Comparison of ENCODE assay signal across 23 cellular contexts in genomic region chr1:55988963-55989452, GRCh38.
"Had no signal": no experiment of that assay in that cellular context is flagged by ENCODE, and none has a peak within 500 bp of the region (broad histone marks: within the 10 kb centered on the region; RNA-seq: fewer than 3 reads in every experiment).

No MANE protein-coding gene starts in this region.

- H3K36me3 Mint-ChIP-seq: activated naive CD4-positive, alpha-beta T cell treated with anti-CD3 and anti-CD28 coated beads, Interleukin-2, amount 10 ng/mL, durations not matched to agents 7 days and 5 days; activated naive CD8-positive, alpha-beta T cell treated with anti-CD3 and anti-CD28 coated beads for 36 hours had no signal

- DNase-seq: activated CD4-positive, alpha-beta memory T cell treated with anti-CD3 and anti-CD28 coated beads, Interleukin-2, amount 10 ng/mL, durations not matched to agents 7 days and 5 days; activated CD4-positive, alpha-beta T cell treated with anti-CD3 and anti-CD28 coated beads for 36 hours; activated CD4-positive, alpha-beta T cell treated with anti-CD3 and anti-CD28 coated beads, Interleukin-2, amount 50 U/mL, for 1 hour; activated gamma-delta T cell treated with Interleukin-2 at 50 U/mL for 16 hours; activated naive CD4-positive, alpha-beta T cell treated with anti-CD3 and anti-CD28 coated beads, Interleukin-2, amount 10 ng/mL, durations not matched to agents 7 days and 5 days; activated naive CD8-positive, alpha-beta T cell treated with anti-CD3 and anti-CD28 coated beads for 36 hours; activated T-cell treated with anti-CD3 and anti-CD28 coated beads for 4 hours; activated T-cell treated with anti-CD3 and anti-CD28 coated beads, Interleukin-2, amount 50 U/mL, for 72 hours; anterior cingulate cortex; KBM-7; MV-4-11; NCI-H1092 treated with DMSO at 0.1 percent for 48 hours; NCI-H1436; NCI-H1694 treated with DMSO at 0.1 percent for 48 hours; NCI-H2029 treated with DMSO at 0.1 percent for 48 hours; NCI-H510A treated with DMSO at 0.1 percent for 48 hours; PC-3; SHP77; T-helper 17 cell; T-helper 9 cell; WERI-Rb-1 had no signal

- H3K27me3 Mint-ChIP-seq: activated CD4-positive, alpha-beta memory T cell treated with anti-CD3 and anti-CD28 coated beads, Interleukin-2, amount 10 ng/mL, durations not matched to agents 7 days and 5 days; activated CD4-positive, alpha-beta T cell treated with anti-CD3 and anti-CD28 coated beads for 36 hours; activated naive CD4-positive, alpha-beta T cell treated with anti-CD3 and anti-CD28 coated beads, Interleukin-2, amount 10 ng/mL, durations not matched to agents 7 days and 5 days had no signal

- H3K4me3 ChIP-seq: SJSA1 had no signal

- H3K4me3 Mint-ChIP-seq: activated CD4-positive, alpha-beta memory T cell treated with anti-CD3 and anti-CD28 coated beads, Interleukin-2, amount 10 ng/mL, durations not matched to agents 7 days and 5 days; activated CD4-positive, alpha-beta T cell treated with anti-CD3 and anti-CD28 coated beads for 36 hours; activated naive CD4-positive, alpha-beta T cell treated with anti-CD3 and anti-CD28 coated beads, Interleukin-2, amount 10 ng/mL, durations not matched to agents 7 days and 5 days; activated naive CD8-positive, alpha-beta T cell treated with anti-CD3 and anti-CD28 coated beads for 36 hours; activated T-cell treated with anti-CD3 and anti-CD28 coated beads, Interleukin-2, amount 50 U/mL, for 72 hours; T-helper 17 cell had no signal

- H3K9me3 Mint-ChIP-seq: activated naive CD4-positive, alpha-beta T cell treated with anti-CD3 and anti-CD28 coated beads, Interleukin-2, amount 10 ng/mL, durations not matched to agents 7 days and 5 days; activated naive CD8-positive, alpha-beta T cell treated with anti-CD3 and anti-CD28 coated beads for 36 hours; activated T-helper 2 cell treated with anti-CD3 and anti-CD28 coated beads, Interferon-gamma antibody, Interleukin-2, Interleukin-4, amounts not matched to agents 10 μg/mL and 5 μg/mL and 100 μg/mL, durations not matched to agents 14 hours and 24 hours and 36 hours had no signal

- H3K4me1 Mint-ChIP-seq: activated CD4-positive, alpha-beta memory T cell treated with anti-CD3 and anti-CD28 coated beads, Interleukin-2, amount 10 ng/mL, durations not matched to agents 7 days and 5 days; activated CD4-positive, alpha-beta T cell treated with anti-CD3 and anti-CD28 coated beads for 36 hours; activated naive CD4-positive, alpha-beta T cell treated with anti-CD3 and anti-CD28 coated beads, Interleukin-2, amount 10 ng/mL, durations not matched to agents 7 days and 5 days; activated naive CD8-positive, alpha-beta T cell treated with anti-CD3 and anti-CD28 coated beads for 36 hours; T-helper 17 cell had no signal

- H3K27ac Mint-ChIP-seq: activated CD4-positive, alpha-beta memory T cell treated with anti-CD3 and anti-CD28 coated beads, Interleukin-2, amount 10 ng/mL, durations not matched to agents 7 days and 5 days; activated CD4-positive, alpha-beta T cell treated with anti-CD3 and anti-CD28 coated beads for 36 hours; activated naive CD4-positive, alpha-beta T cell treated with anti-CD3 and anti-CD28 coated beads, Interleukin-2, amount 10 ng/mL, durations not matched to agents 7 days and 5 days; activated naive CD8-positive, alpha-beta T cell treated with anti-CD3 and anti-CD28 coated beads for 36 hours; activated T-cell treated with anti-CD3 and anti-CD28 coated beads, Interleukin-2, amount 50 U/mL, for 72 hours; activated T-helper 2 cell treated with anti-CD3 and anti-CD28 coated beads, Interferon-gamma antibody, Interleukin-2, Interleukin-4, amounts not matched to agents 10 μg/mL and 5 μg/mL and 100 μg/mL, durations not matched to agents 14 hours and 24 hours and 36 hours; T-helper 17 cell had no signal

- H3K27ac ChIP-seq: SJSA1, WERI-Rb-1 had no signal

- H3K9me3 ChIP-seq: SJSA1 had no signal

- H3K36me3 ChIP-seq: SJSA1, WERI-Rb-1 had no signal

- H3K27me3 ChIP-seq: SJSA1 had no signal

- ATAC-seq: activated CD4-positive, alpha-beta T cell treated with anti-CD3 and anti-CD28 coated beads for 36 hours; activated T-cell treated with anti-CD3 and anti-CD28 coated beads, Interleukin-2, amount 50 U/mL, for 72 hours; PC-3; T-helper 17 cell had no signal
